In the genomic region with DNA sequence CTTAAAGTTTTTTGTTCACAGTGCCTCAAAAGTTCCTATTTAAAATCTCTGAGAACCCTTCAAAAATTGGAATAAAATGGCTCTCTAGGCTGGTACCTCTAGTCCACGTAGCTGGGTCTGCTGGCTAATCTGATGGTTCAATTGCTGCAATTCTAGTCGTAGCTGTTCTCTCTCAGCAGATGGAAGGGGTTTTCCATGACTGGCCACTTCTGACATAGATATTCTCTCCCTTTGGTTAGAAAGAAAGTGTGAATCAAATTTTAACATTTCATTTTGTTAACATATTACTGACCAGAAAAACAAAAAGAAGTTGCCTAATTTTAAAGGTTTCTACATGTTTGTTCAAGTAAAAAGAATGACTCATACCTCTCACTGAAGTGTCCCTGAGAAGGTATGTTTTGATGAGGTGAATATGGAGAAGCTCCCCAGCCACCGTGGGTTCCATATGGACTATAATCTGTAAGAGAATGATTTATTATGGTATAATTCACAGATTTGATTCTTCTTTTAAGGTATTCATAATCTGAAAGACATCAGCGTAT, we compare ENCODE assay signal across 29 cellular contexts. TPM values are rescaled to one million over a fixed set of nuclear protein-coding genes. Genes with fewer than 3 reads are reported as not detected.
DNase-seq lines count a peak whose midpoint lies in the region; ATAC-seq and TF ChIP-seq lines count a peak whose summit lies in the region.
"Had no signal": no experiment of that assay in that cellular context is flagged by ENCODE, and none has a peak within 500 bp of the region (broad histone marks: within the 10 kb centered on the region; RNA-seq: fewer than 3 reads in every experiment).

No MANE protein-coding gene starts in this region.

- 77 to 90% methylated on average over 4 of the region's 4 CpGs for WGBS in tibial nerve, 2 donors

- no peak for TF ChIP-seq CTCF in tibial nerve (IDR thresholded peaks at IDR 0.05)

- no peaks in the 10 kb centered on the region for H3K27me3 Mint-ChIP-seq in stimulated activated naive CD8-positive, alpha-beta T cell treated with anti-CD3 and anti-CD28 coated beads, Interleukin-15, amount 100 ng/mL, for 72 hours
- H3K27me3 Mint-ChIP-seq in activated T-helper 2 cell treated with anti-CD3 and anti-CD28 coated beads, Interferon-gamma antibody, Interleukin-2, Interleukin-4, amounts not matched to agents 10 μg/mL and 5 μg/mL and 100 μg/mL, durations not matched to agents 14 hours and 24 hours and 36 hours (ENCODE audit: low read depth): no peaks in the 10 kb centered on the region
- H3K27me3 Mint-ChIP-seq: activated naive CD4-positive, alpha-beta T cell treated with anti-CD3 and anti-CD28 coated beads, Interleukin-2, amount 50 U/mL, for 24 hours; naive B cell had no signal

- H3K4me3 Mint-ChIP-seq in stimulated activated naive CD8-positive, alpha-beta T cell treated with anti-CD3 and anti-CD28 coated beads, Interleukin-15, amount 100 ng/mL, for 72 hours: no peak overlapping the region
- H3K4me3 Mint-ChIP-seq in activated T-helper 2 cell treated with anti-CD3 and anti-CD28 coated beads, Interferon-gamma antibody, Interleukin-2, Interleukin-4, amounts not matched to agents 10 μg/mL and 5 μg/mL and 100 μg/mL, durations not matched to agents 14 hours and 24 hours and 36 hours (ENCODE audit: low read depth): no peak overlapping the region
- H3K4me3 Mint-ChIP-seq: activated naive CD4-positive, alpha-beta T cell treated with anti-CD3 and anti-CD28 coated beads, Interleukin-2, amount 50 U/mL, for 24 hours; H9; mesothelial cell of epicardium; naive B cell had no signal

- H3K27me3 ChIP-seq in tibial nerve: no peaks in the 10 kb centered on the region
- H3K27me3 ChIP-seq: ascending aorta, BLaER1, stomach, thyroid gland had no signal

- no peak for DNase-seq in stimulated activated naive CD8-positive, alpha-beta T cell treated with anti-CD3 and anti-CD28 coated beads, Interleukin-15, amount 100 ng/mL, for 72 hours
- DNase-seq in stimulated activated naive CD8-positive, alpha-beta T cell treated with anti-CD3 and anti-CD28 coated beads, Interleukin-15, Interleukin-2, amounts not matched to agents 100 U/mL and 50 U/mL, for 24 hours: no peak
- DNase-seq in activated T-helper 2 cell treated with anti-CD3 and anti-CD28 coated beads, Interferon-gamma antibody, Interleukin-2, Interleukin-4, amounts not matched to agents 10 μg/mL and 5 μg/mL and 100 μg/mL, durations not matched to agents 14 hours and 24 hours and 36 hours (ENCODE audit: low spot score): no peak
- DNase-seq in DMS 273 treated with DMSO at 0.1 percent for 48 hours (lab: John Stamatoyannopoulos, UW): no peak
- no peak for DNase-seq in tibial nerve (ENCODE audit: low spot score in 2 of 2)
- DNase-seq: central memory CD4-positive, alpha-beta T cell; COR-L47; dermis blood vessel endothelial cell; DMS79 treated with DMSO at 0.1 percent for 48 hours; GF-D8; H9; islet precursor cell; KG1; naive B cell; NCI-H146; NCI-H2107; NCI-H774; occipital lobe; stomach; T-helper 2 cell; thyroid gland had no signal

- H3K9me3 Mint-ChIP-seq in stimulated activated naive CD8-positive, alpha-beta T cell treated with anti-CD3 and anti-CD28 coated beads, Interleukin-15, amount 100 ng/mL, for 72 hours: no peaks in the 10 kb centered on the region
- no peaks in the 10 kb centered on the region for H3K9me3 Mint-ChIP-seq in activated T-helper 2 cell treated with anti-CD3 and anti-CD28 coated beads, Interferon-gamma antibody, Interleukin-2, Interleukin-4, amounts not matched to agents 10 μg/mL and 5 μg/mL and 100 μg/mL, durations not matched to agents 14 hours and 24 hours and 36 hours
- H3K9me3 Mint-ChIP-seq: activated naive CD4-positive, alpha-beta T cell treated with anti-CD3 and anti-CD28 coated beads, Interleukin-2, amount 50 U/mL, for 24 hours; H9; mesothelial cell of epicardium; naive B cell had no signal

- H3K4me1 Mint-ChIP-seq in stimulated activated naive CD8-positive, alpha-beta T cell treated with anti-CD3 and anti-CD28 coated beads, Interleukin-15, amount 100 ng/mL, for 72 hours: no peaks in the 10 kb centered on the region
- no peaks in the 10 kb centered on the region for H3K4me1 Mint-ChIP-seq in activated T-helper 2 cell treated with anti-CD3 and anti-CD28 coated beads, Interferon-gamma antibody, Interleukin-2, Interleukin-4, amounts not matched to agents 10 μg/mL and 5 μg/mL and 100 μg/mL, durations not matched to agents 14 hours and 24 hours and 36 hours (ENCODE audit: low read depth)
- H3K4me1 Mint-ChIP-seq: activated naive CD4-positive, alpha-beta T cell treated with anti-CD3 and anti-CD28 coated beads, Interleukin-2, amount 50 U/mL, for 24 hours; H9; mesothelial cell of epicardium; naive B cell had no signal

- no peak for TF ChIP-seq EP300 in tibial nerve (IDR thresholded peaks at IDR 0.05)

- no peaks in the 10 kb centered on the region for H3K4me1 ChIP-seq in tibial nerve
- H3K4me1 ChIP-seq: ascending aorta, BLaER1, stomach, thyroid gland had no signal

- no peak overlapping the region for H3K27ac ChIP-seq in tibial nerve
- H3K27ac ChIP-seq: ascending aorta, BLaER1, SK-N-MC, stomach, thyroid gland had no signal

- peaks cover 0 to 99% (median 32%) of the 10 kb centered on the region in 3 donors for H3K36me3 ChIP-seq in tibial nerve

- peaks cover 53% of the 10 kb centered on the region for H3K36me3 Mint-ChIP-seq in activated T-helper 2 cell treated with anti-CD3 and anti-CD28 coated beads, Interferon-gamma antibody, Interleukin-2, Interleukin-4, amounts not matched to agents 10 μg/mL and 5 μg/mL and 100 μg/mL, durations not matched to agents 14 hours and 24 hours and 36 hours (ENCODE audit: low read depth)

- H3K4me3 ChIP-seq in tibial nerve: no peak overlapping the region
- H3K4me3 ChIP-seq: ascending aorta, BLaER1, SK-N-MC, stomach, thyroid gland had no signal

- intact Hi-C loops in activated T-helper 2 cell treated with anti-CD3 and anti-CD28 coated beads, Interferon-gamma antibody, Interleukin-2, Interleukin-4, amounts not matched to agents 10 μg/mL and 5 μg/mL and 100 μg/mL, durations not matched to agents 14 hours and 24 hours and 36 hours (cut with micrococcal nuclease): no loop called here

- ATAC-seq in stimulated activated naive CD8-positive, alpha-beta T cell treated with anti-CD3 and anti-CD28 coated beads, Interleukin-15, amount 100 ng/mL, for 72 hours: peak; percentile 60
- ATAC-seq in stimulated activated naive CD8-positive, alpha-beta T cell treated with anti-CD3 and anti-CD28 coated beads, Interleukin-15, Interleukin-2, amounts not matched to agents 100 U/mL and 50 U/mL, for 24 hours: no peak
- ATAC-seq in esophagus mucosa (peak; percentile 50), HG03565 (IDR thresholded peaks at IDR 0.05; ENCODE audit: unreplicated experiment) (no peak)

- no peaks in the 10 kb centered on the region for H3K9me3 ChIP-seq in tibial nerve
- H3K9me3 ChIP-seq: ascending aorta, BLaER1, stomach, thyroid gland had no signal

- H3K27ac Mint-ChIP-seq in stimulated activated naive CD8-positive, alpha-beta T cell treated with anti-CD3 and anti-CD28 coated beads, Interleukin-15, amount 100 ng/mL, for 72 hours: peak overlapping the region; percentile 19 to 62
- H3K27ac Mint-ChIP-seq in activated T-helper 2 cell treated with anti-CD3 and anti-CD28 coated beads, Interferon-gamma antibody, Interleukin-2, Interleukin-4, amounts not matched to agents 10 μg/mL and 5 μg/mL and 100 μg/mL, durations not matched to agents 14 hours and 24 hours and 36 hours: peak overlapping the region; percentile 11
- H3K27ac Mint-ChIP-seq: activated naive CD4-positive, alpha-beta T cell treated with anti-CD3 and anti-CD28 coated beads, Interleukin-2, amount 50 U/mL, for 24 hours; H9; mesothelial cell of epicardium had no signal

- no peak for TF ChIP-seq POLR2A in tibial nerve (IDR thresholded peaks at IDR 0.05)

RNA-seq across cellular contexts. Expression of gene SERPINC1, which starts 29.3 kb away (rescaled TPM):
- 0.16 TPM in 1 of 2 replicates, not detected in the other for total RNA-seq in activated T-helper 2 cell treated with anti-CD3 and anti-CD28 coated beads, Interferon-gamma antibody, Interleukin-2, Interleukin-4, amounts not matched to agents 10 μg/mL and 5 μg/mL and 100 μg/mL, durations not matched to agents 14 hours and 24 hours and 36 hours
- total RNA-seq in esophagus mucosa (0.32 TPM), tibial nerve (not detected)
- total RNA-seq: dermis blood vessel endothelial cell, H9, pulmonary artery endothelial cell, thyroid gland had no signal

Comparison
In these comparisons a context has a peak if more than half of its experiments do, and no peak if none do; other contexts are left out.
1. ATAC-seq: peak in stimulated activated naive CD8-positive, alpha-beta T cell treated with anti-CD3 and anti-CD28 coated beads, Interleukin-15, amount 100 ng/mL, for 72 hours (single experiment) and esophagus mucosa (single experiment); none in stimulated activated naive CD8-positive, alpha-beta T cell treated with anti-CD3 and anti-CD28 coated beads, Interleukin-15, Interleukin-2, amounts not matched to agents 100 U/mL and 50 U/mL, for 24 hours (single experiment) and HG03565 (single experiment).